ENCODE assay signal across 9 cellular contexts in genomic region chr2:33321236-33321731, GRCh38.
DNase-seq lines count a peak whose midpoint lies in the region; ATAC-seq and TF ChIP-seq lines count a peak whose summit lies in the region.
"Had no signal": no experiment of that assay in that cellular context is flagged by ENCODE, and none has a peak within 500 bp of the region (broad histone marks: within the 10 kb centered on the region; RNA-seq: fewer than 3 reads in every experiment).

No MANE protein-coding gene starts in this region.

- intact Hi-C loops in dorsolateral prefrontal cortex (cut with DNase I) = no loop called here

- no peaks in the 10 kb centered on the region for H3K9me3 Mint-ChIP-seq in activated naive CD8-positive, alpha-beta T cell treated with anti-CD3 and anti-CD28 coated beads, Interleukin-2, amount 10 ng/mL, durations not matched to agents 7 days and 5 days
- H3K9me3 Mint-ChIP-seq in naive thymus-derived CD8-positive, alpha-beta T cell = no peaks in the 10 kb centered on the region
- H3K9me3 Mint-ChIP-seq: IgD-negative memory B cell had no signal

- H3K4me3 ChIP-seq in dorsolateral prefrontal cortex = no peak overlapping the region

- no peak for DNase-seq in activated naive CD8-positive, alpha-beta T cell treated with anti-CD3 and anti-CD28 coated beads, Interleukin-2, amount 10 ng/mL, durations not matched to agents 7 days and 5 days
- peak; percentile 20 to 30 for DNase-seq in stimulated activated CD4-positive, alpha-beta T cell treated with anti-CD3 and anti-CD28 coated beads, Interleukin-2, amount 100 ng/mL, for 24 hours
- DNase-seq in NCI-H1105 (lab: John Stamatoyannopoulos, UW) (no peak), dorsolateral prefrontal cortex (no peak), NCI-H1417 treated with DMSO at 0.1 percent for 48 hours (lab: John Stamatoyannopoulos, UW) (no peak)
- DNase-seq in naive thymus-derived CD8-positive, alpha-beta T cell = no peak

- H3K27me3 Mint-ChIP-seq in activated naive CD8-positive, alpha-beta T cell treated with anti-CD3 and anti-CD28 coated beads, Interleukin-2, amount 10 ng/mL, durations not matched to agents 7 days and 5 days = peaks cover 4% of the 10 kb centered on the region
- peaks cover 0 to 4% (median 0%) of the 10 kb centered on the region in 5 donors for H3K27me3 Mint-ChIP-seq in naive thymus-derived CD8-positive, alpha-beta T cell

- H3K4me1 Mint-ChIP-seq in activated naive CD8-positive, alpha-beta T cell treated with anti-CD3 and anti-CD28 coated beads, Interleukin-2, amount 10 ng/mL, durations not matched to agents 7 days and 5 days = peaks cover 13% of the 10 kb centered on the region
- H3K4me1 Mint-ChIP-seq in naive thymus-derived CD8-positive, alpha-beta T cell = peaks cover 0 to 11% (median 5%) of the 10 kb centered on the region in 4 donors

- H3K27ac Mint-ChIP-seq in activated naive CD8-positive, alpha-beta T cell treated with anti-CD3 and anti-CD28 coated beads, Interleukin-2, amount 10 ng/mL, durations not matched to agents 7 days and 5 days = peak overlapping the region; percentile 65
- no peak overlapping the region for H3K27ac Mint-ChIP-seq in naive thymus-derived CD8-positive, alpha-beta T cell
- H3K27ac Mint-ChIP-seq: IgD-negative memory B cell had no signal

- H3K4me3 Mint-ChIP-seq in activated naive CD8-positive, alpha-beta T cell treated with anti-CD3 and anti-CD28 coated beads, Interleukin-2, amount 10 ng/mL, durations not matched to agents 7 days and 5 days = peak overlapping the region; percentile 41
- peak overlapping the region in 1 of 10 donors; percentile 1 for H3K4me3 Mint-ChIP-seq in naive thymus-derived CD8-positive, alpha-beta T cell

- ATAC-seq in GM18861 (IDR thresholded peaks at IDR 0.05; ENCODE audit: unreplicated experiment) (peak; percentile 59), HG02981 (IDR thresholded peaks at IDR 0.05; ENCODE audit: unreplicated experiment) (peak; percentile 79)
- ATAC-seq in activated naive CD8-positive, alpha-beta T cell treated with anti-CD3 and anti-CD28 coated beads, Interleukin-2, amount 10 ng/mL, durations not matched to agents 7 days and 5 days (ENCODE audit: low read depth) = peak; percentile 68
- no peak for ATAC-seq in naive thymus-derived CD8-positive, alpha-beta T cell

- POLR2A ChIA-PET in activated naive CD8-positive, alpha-beta T cell treated with anti-CD3 and anti-CD28 coated beads, Interleukin-2, amount 10 ng/mL, durations not matched to agents 7 days and 5 days (lab: Charles Lee) = no interaction called here
- POLR2A ChIA-PET in naive thymus-derived CD8-positive, alpha-beta T cell (lab: Charles Lee) = no interaction called here

- no peak for TF ChIP-seq CTCF in dorsolateral prefrontal cortex (IDR thresholded peaks at IDR 0.05 in 54 of 56, conservative IDR thresholded peaks at IDR 0.05 in 2 of 56; ENCODE audit: low read depth in 1 of 56, partially characterized antibody in 56 of 56)

- no peaks in the 10 kb centered on the region for H3K36me3 Mint-ChIP-seq in activated naive CD8-positive, alpha-beta T cell treated with anti-CD3 and anti-CD28 coated beads, Interleukin-2, amount 10 ng/mL, durations not matched to agents 7 days and 5 days
- no peaks in the 10 kb centered on the region for H3K36me3 Mint-ChIP-seq in naive thymus-derived CD8-positive, alpha-beta T cell
- H3K36me3 Mint-ChIP-seq: IgD-negative memory B cell had no signal

- peak overlapping the region in 3 of 59 donors; percentile 0 to 16 (median 7) for H3K27ac ChIP-seq in dorsolateral prefrontal cortex

- no peaks in the 10 kb centered on the region for H3K27me3 ChIP-seq in dorsolateral prefrontal cortex

Comparison
In these comparisons a context has a peak if more than half of its experiments do, and no peak if none do; other contexts are left out.
1. ATAC-seq: peak in GM18861 (single experiment), HG02981 (single experiment) and activated naive CD8-positive, alpha-beta T cell treated with anti-CD3 and anti-CD28 coated beads, Interleukin-2, amount 10 ng/mL, durations not matched to agents 7 days and 5 days (single experiment); none in naive thymus-derived CD8-positive, alpha-beta T cell (0 of 2).
2. DNase-seq: peak in stimulated activated CD4-positive, alpha-beta T cell treated with anti-CD3 and anti-CD28 coated beads, Interleukin-2, amount 100 ng/mL, for 24 hours (2 of 2); none in activated naive CD8-positive, alpha-beta T cell treated with anti-CD3 and anti-CD28 coated beads, Interleukin-2, amount 10 ng/mL, durations not matched to agents 7 days and 5 days (single experiment), NCI-H1105 (single experiment), dorsolateral prefrontal cortex (0 of 10), naive thymus-derived CD8-positive, alpha-beta T cell (0 of 10) and NCI-H1417 treated with DMSO at 0.1 percent for 48 hours (single experiment).